ENCODE assay signal across 7 cellular contexts in the genomic region with DNA sequence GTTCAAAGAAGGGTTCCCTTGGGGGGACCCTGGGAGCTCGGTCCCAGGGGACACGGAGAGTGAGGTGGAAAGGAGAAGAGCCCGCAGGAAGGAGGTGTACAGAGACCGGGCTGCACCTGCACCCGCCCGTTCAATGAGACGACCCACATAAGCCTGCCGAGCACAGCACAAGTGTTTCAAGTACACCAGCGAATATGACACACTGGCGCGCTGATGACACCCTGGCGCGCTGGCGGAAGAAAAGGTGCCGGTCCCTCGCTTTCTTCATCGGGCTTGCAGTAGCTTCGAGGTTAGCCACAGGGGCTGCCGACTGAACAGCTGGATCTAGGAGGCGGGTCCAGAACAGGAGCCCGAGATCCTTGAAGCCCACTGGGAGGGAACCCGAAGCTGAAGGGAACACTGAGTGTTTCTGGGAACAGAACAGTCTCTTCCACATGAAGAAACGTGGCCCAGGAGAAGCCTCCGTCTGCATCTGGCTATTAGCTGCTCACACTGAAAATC. TPM values are rescaled to one million over a fixed set of nuclear protein-coding genes. Genes with fewer than 3 reads are reported as not detected.
DNase-seq lines count a peak whose midpoint lies in the region; TF ChIP-seq lines count a peak whose summit lies in the region.

No MANE protein-coding gene starts in this region.

- H3K9me3 ChIP-seq in HAP-1 (no peaks in the 10 kb centered on the region), SK-N-MC (ENCODE audit: low read depth, low read length) (no peaks in the 10 kb centered on the region), fibroblast of lung (ENCODE audit: control insufficient read depth, insufficient read depth, low read depth, low read length) (no peaks in the 10 kb centered on the region), skeletal muscle tissue (ENCODE audit: control insufficient read depth in 3 of 3, low read length in 3 of 3) (no peaks in the 10 kb centered on the region)

- in situ Hi-C loops in HAP-1 (cut with MboI; ENCODE audit: low sequenced_read_pairs), result no loop called here

- H3K36me3 ChIP-seq in HAP-1 (replicated peaks), result peaks cover 35% of the 10 kb centered on the region
- peaks cover 17% of the 10 kb centered on the region; the same call in 1 of the 2 replicates for H3K36me3 ChIP-seq in SK-N-MC (ENCODE audit: insufficient read depth, low read length)
- H3K36me3 ChIP-seq in fibroblast of lung (ENCODE audit: control insufficient read depth, insufficient read depth, low read length), result peaks cover 14% of the 10 kb centered on the region
- peaks cover 16 to 24% (median 19%) of the 10 kb centered on the region in 3 donors for H3K36me3 ChIP-seq in skeletal muscle tissue (ENCODE audit: control insufficient read depth in 3 of 3, insufficient read depth in 3 of 3, low read length in 3 of 3)
- H3K36me3 ChIP-seq in H7 (replicated peaks; ENCODE audit: control insufficient read depth, insufficient read depth, low read length), result peaks cover 5% of the 10 kb centered on the region

- H3K27ac ChIP-seq in SK-N-MC, result no peak overlapping the region
- H3K27ac ChIP-seq in fibroblast of lung (ENCODE audit: insufficient read depth, low read length), result no peak overlapping the region
- peak overlapping the region; percentile 25 for H3K27ac ChIP-seq in skeletal muscle tissue (ENCODE audit: low read depth, low read length)

- H3K4me2 ChIP-seq in fibroblast of lung (ENCODE audit: extremely low read depth, insufficient read depth, low read length), result peak overlapping the region; percentile 94

- DNase-seq in HAP-1 (ENCODE audit: low spot score in 2 of 2), result no peak
- DNase-seq in SK-N-MC (ENCODE audit: low read depth, low spot score), result no peak
- DNase-seq in fibroblast of lung (ENCODE audit: low read depth in 2 of 2), result no peak
- no peak for DNase-seq in H7
- DNase-seq in globus pallidus (ENCODE audit: low spot score), result no peak
- DNase-seq in NCI-H2081 treated with DMSO at 0.1 percent for 48 hours (lab: John Stamatoyannopoulos, UW), result no peak

- no peak for TF ChIP-seq CTCF in fibroblast of lung (conservative IDR thresholded peaks at IDR 0.05 in 1 of 2, IDR thresholded peaks at IDR 0.05 in 1 of 2; ENCODE audit: low read depth in 1 of 2, low read length in 2 of 2)

- no peaks in the 10 kb centered on the region for H4K20me1 ChIP-seq in fibroblast of lung (ENCODE audit: control insufficient read depth, extremely low read depth, insufficient read depth, low read length)

- H3K4me1 ChIP-seq in HAP-1 (peaks cover 5% of the 10 kb centered on the region; the same call in 1 of the 2 replicates), fibroblast of lung (ENCODE audit: control insufficient read depth, extremely low read depth, insufficient read depth, low read length) (peaks cover 5% of the 10 kb centered on the region), skeletal muscle tissue (ENCODE audit: control insufficient read depth in 3 of 3, insufficient read depth in 3 of 3, low read length in 3 of 3) (peaks cover 16 to 34% (median 20%) of the 10 kb centered on the region in 3 donors)

- H3K4me3 ChIP-seq in HAP-1 (peak overlapping the region; percentile 58), SK-N-MC (peak overlapping the region; percentile 87), fibroblast of lung (replicated peaks in 1 of 4; ENCODE audit: control extremely low read depth in 1 of 4, insufficient read depth in 1 of 4, low read depth in 3 of 4, low read length in 4 of 4) (peak overlapping the region; percentile 76 to 93 (median 80)), skeletal muscle tissue (ENCODE audit: low read length in 3 of 3) (peak overlapping the region; percentile 65 to 79 (median 77)), H7 (ENCODE audit: insufficient read depth, low read depth, low read length) (no peak overlapping the region)

- H3K79me2 ChIP-seq in fibroblast of lung (ENCODE audit: control insufficient read depth, insufficient read depth, low read length), result peaks cover 32% of the 10 kb centered on the region

- H3K9ac ChIP-seq in SK-N-MC (ENCODE audit: insufficient read length) (peak overlapping the region; percentile 82), fibroblast of lung (ENCODE audit: insufficient read depth, low read length) (peak overlapping the region; percentile 69), skeletal muscle tissue (ENCODE audit: low read depth in 1 of 3, low read length in 3 of 3) (peak overlapping the region in 2 of 3 donors; percentile 78 to 82)

- H3K27me3 ChIP-seq in HAP-1 (ENCODE audit: low read depth) (no peaks in the 10 kb centered on the region), fibroblast of lung (ENCODE audit: control insufficient read depth, insufficient read depth, low read length) (no peaks in the 10 kb centered on the region), skeletal muscle tissue (ENCODE audit: control insufficient read depth in 3 of 3, insufficient read depth in 3 of 3, low read length in 3 of 3) (no peaks in the 10 kb centered on the region), H7 (ENCODE audit: control insufficient read depth, insufficient read depth, low read length) (no peaks in the 10 kb centered on the region)

- H2AFZ ChIP-seq in fibroblast of lung (ENCODE audit: low read length), result no peak overlapping the region

RNA-seq across cellular contexts. Expression of a gene that starts 1.4 kb away (rescaled TPM):
- 47.0 and 48.7 TPM in 2 replicates for total RNA-seq in fibroblast of lung
- polyA plus RNA-seq in fibroblast of lung, result 50.4 and 52.7 TPM in 2 replicates
- polyA plus RNA-seq in fibroblast of lung (2012), result 67.0 and 67.2 TPM in 2 replicates
- 114 and 128 TPM in 2 replicates for polyA minus RNA-seq in fibroblast of lung (ENCODE audit: low replicate concordance)
- 32.9 TPM for total RNA-seq in skeletal muscle tissue
- total RNA-seq in H7 (2014; rRNA removed; shearing (Covaris generic)), result 48.1 and 61.2 TPM in 2 replicates

RNA-seq across cellular contexts. Expression of a gene that starts 47.7 kb away (rescaled TPM):
- 15.4 and 21.0 TPM in 2 replicates for total RNA-seq in fibroblast of lung
- 8.2 and 8.6 TPM in 2 replicates for polyA plus RNA-seq in fibroblast of lung
- 10.8 and 11.9 TPM in 2 replicates for polyA plus RNA-seq in fibroblast of lung (2012)
- polyA minus RNA-seq in fibroblast of lung (ENCODE audit: low replicate concordance), result 1.6 and 6.9 TPM in 2 replicates
- total RNA-seq in skeletal muscle tissue, result 21.4 TPM
- 34.7 and 56.2 TPM in 2 replicates for total RNA-seq in H7 (2014; rRNA removed; shearing (Covaris generic))
